ENCODE assay signal across 16 cellular contexts in the genomic region with DNA sequence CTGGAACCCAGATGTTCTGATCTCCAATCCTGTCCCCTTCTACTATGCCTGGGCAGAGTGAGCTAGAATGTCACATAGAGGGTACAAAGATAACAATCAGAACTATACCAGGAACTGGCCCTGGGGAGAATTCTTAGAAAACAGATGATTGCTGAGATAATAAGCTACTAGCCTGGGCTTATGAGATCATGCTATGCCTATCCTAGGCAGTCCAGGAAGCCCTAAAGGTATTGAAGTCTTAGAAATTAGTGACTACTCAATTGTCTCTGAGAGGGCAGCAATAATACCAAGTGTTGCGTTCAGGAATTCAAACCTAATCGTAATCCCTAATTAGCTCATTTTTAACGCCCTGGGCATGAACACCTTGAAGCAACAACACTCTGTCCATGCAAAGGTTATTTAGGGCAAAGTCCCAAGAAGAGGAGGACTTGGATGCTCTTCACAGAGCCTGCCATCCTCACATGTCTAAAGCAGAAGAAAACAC.
DNase-seq lines count a peak whose midpoint lies in the region; ATAC-seq and TF ChIP-seq lines count a peak whose summit lies in the region.
"Had no signal": no experiment of that assay in that cellular context is flagged by ENCODE, and none has a peak within 500 bp of the region (broad histone marks: within the 10 kb centered on the region; RNA-seq: fewer than 3 reads in every experiment).

No MANE protein-coding gene starts in this region.

- no peak overlapping the region for H2BK5ac ChIP-seq in mesenchymal stem cell (ENCODE audit: low read depth, low read length, poor library complexity, severe bottlenecking)

- POLR2A ChIA-PET in activated naive CD8-positive, alpha-beta T cell treated with anti-CD3 and anti-CD28 coated beads, Interleukin-2, amount 10 ng/mL, durations not matched to agents 7 days and 5 days (lab: Charles Lee), result no interaction called here

- no peaks in the 10 kb centered on the region for H3K36me3 ChIP-seq in mesenchymal stem cell (ENCODE audit: control insufficient read depth in 1 of 2, insufficient read depth in 2 of 2, low read depth in 1 of 2, low read length in 2 of 2)
- H3K36me3 ChIP-seq: BE2C had no signal

- peaks cover 22% of the 10 kb centered on the region for H3K36me3 Mint-ChIP-seq in activated naive CD8-positive, alpha-beta T cell treated with anti-CD3 and anti-CD28 coated beads, Interleukin-2, amount 10 ng/mL, durations not matched to agents 7 days and 5 days

- peak overlapping the region; percentile 65 for H3K4me3 Mint-ChIP-seq in activated naive CD8-positive, alpha-beta T cell treated with anti-CD3 and anti-CD28 coated beads, Interleukin-2, amount 10 ng/mL, durations not matched to agents 7 days and 5 days

- H3K14ac ChIP-seq in mesenchymal stem cell (ENCODE audit: low read length in 2 of 2), result no peak overlapping the region

- H3K9me3 Mint-ChIP-seq in activated naive CD8-positive, alpha-beta T cell treated with anti-CD3 and anti-CD28 coated beads, Interleukin-2, amount 10 ng/mL, durations not matched to agents 7 days and 5 days, result peaks cover 8% of the 10 kb centered on the region

- no peak overlapping the region for H3K9ac ChIP-seq in mesenchymal stem cell (ENCODE audit: low read length)

- no peak overlapping the region for H3K27ac ChIP-seq in mesenchymal stem cell (ENCODE audit: low read length, poor library complexity, severe bottlenecking)
- H3K27ac ChIP-seq: coronary artery, testis had no signal

- no peak overlapping the region for H4K91ac ChIP-seq in mesenchymal stem cell (ENCODE audit: low read length)

- H3K4ac ChIP-seq in mesenchymal stem cell (ENCODE audit: low read depth in 1 of 2, low read length in 2 of 2), result no peak overlapping the region

- H3K27me3 Mint-ChIP-seq in activated naive CD8-positive, alpha-beta T cell treated with anti-CD3 and anti-CD28 coated beads, Interleukin-2, amount 10 ng/mL, durations not matched to agents 7 days and 5 days, result peaks cover 3% of the 10 kb centered on the region

- H2AFZ ChIP-seq in mesenchymal stem cell (ENCODE audit: low read depth, low read length), result no peak overlapping the region

- no peaks in the 10 kb centered on the region for H3K9me3 ChIP-seq in mesenchymal stem cell (ENCODE audit: control insufficient read depth, low read length)
- H3K9me3 ChIP-seq: BE2C, testis had no signal

- DNase-seq in stimulated activated CD4-positive, alpha-beta T cell treated with anti-CD3 and anti-CD28 coated beads, Interleukin-4, amount 100 ng/mL, for 24 hours, result peak; percentile 34
- DNase-seq in stimulated activated CD4-positive, alpha-beta T cell treated with anti-CD3 and anti-CD28 coated beads, Interleukin-4, amount 100 ng/mL, for 4 hours, result no peak
- DNase-seq in activated naive CD8-positive, alpha-beta T cell treated with anti-CD3 and anti-CD28 coated beads, Interleukin-2, amount 10 ng/mL, durations not matched to agents 7 days and 5 days, result no peak
- no peak for DNase-seq in mesenchymal stem cell
- DNase-seq: BE2C, head of caudate nucleus, Karpas-422, mammary epithelial cell, NCI-H1436 treated with DMSO at 0.1 percent for 48 hours, NCI-H2227 treated with DMSO at 0.1 percent for 48 hours, Right ventricle myocardium superior, testis had no signal

- no peaks in the 10 kb centered on the region for H3K79me1 ChIP-seq in mesenchymal stem cell (replicated peaks; ENCODE audit: low read length, poor library complexity, severe bottlenecking)

- no peaks in the 10 kb centered on the region for H3K4me1 ChIP-seq in mesenchymal stem cell (ENCODE audit: control insufficient read depth, insufficient read depth, low read depth, low read length)

- H3K27me3 ChIP-seq in mesenchymal stem cell (ENCODE audit: control insufficient read depth in 1 of 2, insufficient read depth in 1 of 2, low read length in 2 of 2), result peaks cover 2 to 8% of the 10 kb centered on the region in 2 experiments
- H3K27me3 ChIP-seq: BE2C, testis had no signal

- H3K23ac ChIP-seq in mesenchymal stem cell (ENCODE audit: low read length in 2 of 2), result no peak overlapping the region

- H2BK15ac ChIP-seq in mesenchymal stem cell (ENCODE audit: low read depth, poor library complexity, severe bottlenecking), result no peak overlapping the region

- no peak overlapping the region for H3K4me2 ChIP-seq in mesenchymal stem cell (ENCODE audit: low read length, poor library complexity, severe bottlenecking)

- ATAC-seq in SK-N-SH treated with all-trans-retinoic acid at 6 μM for 48 hours (no peak), HG03342 (IDR thresholded peaks at IDR 0.05; ENCODE audit: unreplicated experiment) (no peak), HG02885 (IDR thresholded peaks at IDR 0.05; ENCODE audit: poor library complexity, unreplicated experiment) (no peak)
- ATAC-seq in activated naive CD8-positive, alpha-beta T cell treated with anti-CD3 and anti-CD28 coated beads, Interleukin-2, amount 10 ng/mL, durations not matched to agents 7 days and 5 days (ENCODE audit: low read depth), result peak; percentile 95

- no peak overlapping the region for H2AK5ac ChIP-seq in mesenchymal stem cell (ENCODE audit: low read length, severe bottlenecking)

- no peak overlapping the region for H3K18ac ChIP-seq in mesenchymal stem cell (ENCODE audit: low read depth in 1 of 2, low read length in 2 of 2)

- H2BK120ac ChIP-seq in mesenchymal stem cell (ENCODE audit: low read depth, low read length), result no peak overlapping the region

- H3K4me1 Mint-ChIP-seq in activated naive CD8-positive, alpha-beta T cell treated with anti-CD3 and anti-CD28 coated beads, Interleukin-2, amount 10 ng/mL, durations not matched to agents 7 days and 5 days, result peaks cover 56% of the 10 kb centered on the region

- no peak overlapping the region for H4K8ac ChIP-seq in mesenchymal stem cell (ENCODE audit: low read length)

- no peak overlapping the region for H3K4me3 ChIP-seq in mesenchymal stem cell (ENCODE audit: insufficient read depth in 1 of 2, low read depth in 1 of 2, low read length in 2 of 2)
- H3K4me3 ChIP-seq: coronary artery, testis had no signal

- H3K27ac Mint-ChIP-seq in activated naive CD8-positive, alpha-beta T cell treated with anti-CD3 and anti-CD28 coated beads, Interleukin-2, amount 10 ng/mL, durations not matched to agents 7 days and 5 days, result peak overlapping the region; percentile 91

- WGBS in mesenchymal stem cell, result 88% methylated on average over 3 of the region's 3 CpGs

- H2BK12ac ChIP-seq in mesenchymal stem cell (ENCODE audit: low read length in 2 of 2), result no peak overlapping the region

TF ChIP-seq in SK-N-SH treated with all-trans-retinoic acid at 6 μM for 48 hours, 23 proteins besides CTCF, POLR2A, EP300 and RAD21 (continues in another document):
- no peak for TF ChIP-seq ISL1 (CRISPR knock-in tag; IDR thresholded peaks at IDR 0.05)
- TF ChIP-seq GLIS3 (CRISPR knock-in tag; IDR thresholded peaks at IDR 0.05), result no peak
- TF ChIP-seq TOX (CRISPR knock-in tag; IDR thresholded peaks at IDR 0.05; ENCODE audit: borderline replicate concordance), result no peak
- no peak for TF ChIP-seq ESRRG (CRISPR knock-in tag; IDR thresholded peaks at IDR 0.05)
- no peak for TF ChIP-seq ZNF70 (CRISPR knock-in tag; IDR thresholded peaks at IDR 0.05)
- no peak for TF ChIP-seq ZNF8 (CRISPR knock-in tag; IDR thresholded peaks at IDR 0.05)
- TF ChIP-seq, protein P1, sequence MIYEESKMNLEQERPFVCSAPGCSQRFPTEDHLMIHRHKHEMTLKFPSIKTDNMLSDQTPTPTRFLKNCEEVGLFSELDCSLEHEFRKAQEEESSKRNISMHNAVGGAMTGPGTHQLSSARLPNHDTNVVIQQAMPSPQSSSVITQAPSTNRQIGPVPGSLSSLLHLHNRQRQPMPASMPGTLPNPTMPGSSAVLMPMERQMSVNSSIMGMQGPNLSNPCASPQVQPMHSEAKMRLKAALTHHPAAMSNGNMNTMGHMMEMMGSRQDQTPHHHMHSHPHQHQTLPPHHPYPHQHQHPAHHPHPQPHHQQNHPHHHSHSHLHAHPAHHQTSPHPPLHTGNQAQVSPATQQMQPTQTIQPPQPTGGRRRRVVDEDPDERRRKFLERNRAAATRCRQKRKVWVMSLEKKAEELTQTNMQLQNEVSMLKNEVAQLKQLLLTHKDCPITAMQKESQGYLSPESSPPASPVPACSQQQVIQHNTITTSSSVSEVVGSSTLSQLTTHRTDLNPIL (CRISPR knock-in tag; IDR thresholded peaks at IDR 0.05; ENCODE audit: low read depth), result no peak
- TF ChIP-seq ZNF565 (CRISPR knock-in tag; conservative IDR thresholded peaks at IDR 0.05; ENCODE audit: low read depth), result no peak
- TF ChIP-seq ARNTL (CRISPR knock-in tag; IDR thresholded peaks at IDR 0.05; ENCODE audit: borderline replicate concordance, low read depth), result no peak
- no peak for TF ChIP-seq OSR1 (CRISPR knock-in tag; IDR thresholded peaks at IDR 0.05)
- TF ChIP-seq, protein P2, sequence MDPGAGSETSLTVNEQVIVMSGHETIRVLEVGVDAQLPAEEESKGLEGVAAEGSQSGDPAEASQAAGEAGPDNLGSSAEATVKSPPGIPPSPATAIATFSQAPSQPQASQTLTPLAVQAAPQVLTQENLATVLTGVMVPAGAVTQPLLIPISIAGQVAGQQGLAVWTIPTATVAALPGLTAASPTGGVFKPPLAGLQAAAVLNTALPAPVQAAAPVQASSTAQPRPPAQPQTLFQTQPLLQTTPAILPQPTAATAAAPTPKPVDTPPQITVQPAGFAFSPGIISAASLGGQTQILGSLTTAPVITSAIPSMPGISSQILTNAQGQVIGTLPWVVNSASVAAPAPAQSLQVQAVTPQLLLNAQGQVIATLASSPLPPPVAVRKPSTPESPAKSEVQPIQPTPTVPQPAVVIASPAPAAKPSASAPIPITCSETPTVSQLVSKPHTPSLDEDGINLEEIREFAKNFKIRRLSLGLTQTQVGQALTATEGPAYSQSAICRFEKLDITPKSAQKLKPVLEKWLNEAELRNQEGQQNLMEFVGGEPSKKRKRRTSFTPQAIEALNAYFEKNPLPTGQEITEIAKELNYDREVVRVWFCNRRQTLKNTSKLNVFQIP (CRISPR knock-in tag; IDR thresholded peaks at IDR 0.05; ENCODE audit: borderline replicate concordance, low read depth), result no peak
- TF ChIP-seq CSDC2 (CRISPR knock-in tag; IDR thresholded peaks at IDR 0.05), result no peak
- TF ChIP-seq SNAI2 (CRISPR knock-in tag; IDR thresholded peaks at IDR 0.05), result no peak
- TF ChIP-seq ZC3H10 (CRISPR knock-in tag; IDR thresholded peaks at IDR 0.05), result no peak
- peak; percentile 56; the same call in 1 of the 2 replicates for TF ChIP-seq TCF4 (CRISPR knock-in tag; IDR thresholded peaks at IDR 0.05; ENCODE audit: borderline replicate concordance)
